ENCODE assay signal across 25 cellular contexts in genomic region chr20:36736451-36737182, GRCh38. TPM values are rescaled to one million over a fixed set of nuclear protein-coding genes. Genes with fewer than 3 reads are reported as not detected.
A peak's percentile ranks its signal among the peaks of the same experiment; 100 is the strongest.
DNase-seq lines count a peak whose midpoint lies in the region; ATAC-seq and TF ChIP-seq lines count a peak whose summit lies in the region.
"Had no signal": no experiment of that assay in that cellular context is flagged by ENCODE, and none has a peak within 500 bp of the region (broad histone marks: within the 10 kb centered on the region; RNA-seq: fewer than 3 reads in every experiment).

No MANE protein-coding gene starts in this region.

- no peaks in the 10 kb centered on the region for H3K27me3 Mint-ChIP-seq in T-helper 17 cell
- no peaks in the 10 kb centered on the region for H3K27me3 Mint-ChIP-seq in naive thymus-derived CD8-positive, alpha-beta T cell
- H3K27me3 Mint-ChIP-seq: CD4-positive, alpha-beta T cell; stimulated activated naive CD8-positive, alpha-beta T cell treated with anti-CD3 and anti-CD28 coated beads, Interleukin-15, amount 100 ng/mL, for 72 hours had no signal

- POLR2A ChIA-PET in naive thymus-derived CD8-positive, alpha-beta T cell (lab: Charles Lee): interaction anchor here (0.8 to 5.6 kb wide), 2 partner anchors 8 to 10 kb away, joined by 3 to 65 read pairs; partner anchors contain the start of gene NDRG3

- peaks cover 20% of the 10 kb centered on the region; the same call in 1 of the 2 replicates for H3K4me1 ChIP-seq in HUES6 (ENCODE audit: control insufficient read depth, insufficient read depth, low read length)
- H3K4me1 ChIP-seq: colonic mucosa had no signal

- no peaks in the 10 kb centered on the region for H3K27me3 ChIP-seq in HUES6 (ENCODE audit: control insufficient read depth, insufficient read depth, low read length)
- H3K27me3 ChIP-seq: brain microvascular endothelial cell, colonic mucosa, Peyer's patch, SJCRH30, tibial nerve had no signal

- H3K4me1 Mint-ChIP-seq in T-helper 17 cell: peaks cover 17% of the 10 kb centered on the region
- H3K4me1 Mint-ChIP-seq in naive thymus-derived CD8-positive, alpha-beta T cell: peaks cover 19 to 45% (median 30%) of the 10 kb centered on the region in 4 donors

- H3K4me3 ChIP-seq in HUES6 (ENCODE audit: low read depth, low read length) (no peak overlapping the region), coronary artery (no peak overlapping the region)
- H3K4me3 ChIP-seq: colonic mucosa, Peyer's patch, SJCRH30, tibial nerve had no signal

- ATAC-seq in T-helper 17 cell (no peak), GM18870 (IDR thresholded peaks at IDR 0.05; ENCODE audit: unreplicated experiment) (no peak)
- ATAC-seq in naive thymus-derived CD8-positive, alpha-beta T cell: no peak
- ATAC-seq: stimulated activated naive CD8-positive, alpha-beta T cell treated with anti-CD3 and anti-CD28 coated beads, Interleukin-15, amount 100 ng/mL, for 72 hours had no signal

- no peaks in the 10 kb centered on the region for H3K9me3 ChIP-seq in HUES6 (ENCODE audit: control insufficient read depth, insufficient read depth, low read depth, low read length)
- no peaks in the 10 kb centered on the region for H3K9me3 ChIP-seq in T-helper 17 cell (ENCODE audit: control insufficient read depth, low read length, poor library complexity, severe bottlenecking)
- H3K9me3 ChIP-seq: colonic mucosa, Peyer's patch, SJCRH30, tibial nerve had no signal

- DNase-seq in ELF-1 (ENCODE audit: low read depth, low spot score) (peak; percentile 28), T-helper 17 cell (no peak), coronary artery (ENCODE audit: low spot score) (no peak), OCI-M1 (lab: John Stamatoyannopoulos, UW) (no peak)
- no peak for DNase-seq in naive thymus-derived CD8-positive, alpha-beta T cell
- DNase-seq in effector CD4-positive, alpha-beta T cell: no peak
- DNase-seq: activated CD4-positive, alpha-beta T cell treated with anti-CD3 and anti-CD28 coated beads, Interleukin-2, amount 50 U/mL, for 1 hour; activated effector memory CD4-positive, alpha-beta T cell treated with Interleukin-2 at 50 U/mL for 16 hours; brain microvascular endothelial cell; CD4-positive, alpha-beta T cell; colonic mucosa; kidney glomerular epithelial cell; mammary epithelial cell; NCI-H1694; NCI-H446 treated with DMSO at 0.1 percent for 48 hours; occipital lobe; Peyer's patch; retina; SJCRH30; stimulated activated CD4-positive, alpha-beta T cell treated with anti-CD3 and anti-CD28 coated beads, Interleukin-4, amount 100 ng/mL, for 1 hour; stimulated activated naive CD8-positive, alpha-beta T cell treated with anti-CD3 and anti-CD28 coated beads, Interleukin-15, amount 100 ng/mL, for 72 hours; T-helper 1 cell had no signal

- TF ChIP-seq CTCF in coronary artery (IDR thresholded peaks at IDR 0.05): no peak

- H3K27ac Mint-ChIP-seq in T-helper 17 cell: peak overlapping the region; percentile 45
- H3K27ac Mint-ChIP-seq in naive thymus-derived CD8-positive, alpha-beta T cell: peak overlapping the region in 7 of 10 donors; percentile 20 to 73 (median 67)

- H3K9me3 Mint-ChIP-seq in naive thymus-derived CD8-positive, alpha-beta T cell: no peaks in the 10 kb centered on the region
- H3K9me3 Mint-ChIP-seq: CD4-positive, alpha-beta T cell; stimulated activated naive CD8-positive, alpha-beta T cell treated with anti-CD3 and anti-CD28 coated beads, Interleukin-15, amount 100 ng/mL, for 72 hours had no signal

- no peak overlapping the region for H3K4me3 Mint-ChIP-seq in T-helper 17 cell
- H3K4me3 Mint-ChIP-seq in naive thymus-derived CD8-positive, alpha-beta T cell: no peak overlapping the region
- H3K4me3 Mint-ChIP-seq: CD4-positive, alpha-beta T cell; stimulated activated naive CD8-positive, alpha-beta T cell treated with anti-CD3 and anti-CD28 coated beads, Interleukin-15, amount 100 ng/mL, for 72 hours had no signal

- no peak overlapping the region for H3K9ac ChIP-seq in HUES6 (ENCODE audit: low read length)

- no peaks in the 10 kb centered on the region for H3K36me3 Mint-ChIP-seq in T-helper 17 cell (ENCODE audit: low read depth)
- no peaks in the 10 kb centered on the region for H3K36me3 Mint-ChIP-seq in naive thymus-derived CD8-positive, alpha-beta T cell

- H3K27ac ChIP-seq in HUES6 (ENCODE audit: low read depth, low read length) (peak overlapping the region; percentile 3; the same call in 1 of the 2 replicates), coronary artery (peak overlapping the region in 1 of 2 donors; percentile 25)
- H3K27ac ChIP-seq: brain microvascular endothelial cell, colonic mucosa, Peyer's patch, SJCRH30, tibial nerve had no signal

- no peaks in the 10 kb centered on the region for H3K36me3 ChIP-seq in HUES6 (ENCODE audit: control insufficient read depth, insufficient read depth, low read length)
- H3K36me3 ChIP-seq: brain microvascular endothelial cell, colonic mucosa, Peyer's patch, SJCRH30, tibial nerve had no signal

RNA-seq across cellular contexts. Expression of gene NDRG3, which starts 9.3 kb away (rescaled TPM):
- 10 to 100 TPM; 25.5 to 26.0 TPM for total RNA-seq in T-helper 17 cell
- 10 to 100 TPM; 28.9 to 32.8 TPM for total RNA-seq in naive thymus-derived CD8-positive, alpha-beta T cell
- polyA plus RNA-seq in naive thymus-derived CD8-positive, alpha-beta T cell: 10 to 100 TPM; 40.0 to 44.5 (median 40.3) TPM

RNA-seq across cellular contexts. Expression of gene DSN1, which starts 36.9 kb away (rescaled TPM):
- total RNA-seq in T-helper 17 cell: 1 to 10 TPM; 9.0 to 9.7 TPM
- total RNA-seq in naive thymus-derived CD8-positive, alpha-beta T cell: 10 to 100 TPM; 12.3 to 12.6 TPM
- 10 to 100 TPM in 1 of 3 donors, 1 to 10 TPM in 2; 8.6 to 10.4 (median 8.7) TPM for polyA plus RNA-seq in naive thymus-derived CD8-positive, alpha-beta T cell
